16 cellular contexts compared by ENCODE assay signal in the genomic region with DNA sequence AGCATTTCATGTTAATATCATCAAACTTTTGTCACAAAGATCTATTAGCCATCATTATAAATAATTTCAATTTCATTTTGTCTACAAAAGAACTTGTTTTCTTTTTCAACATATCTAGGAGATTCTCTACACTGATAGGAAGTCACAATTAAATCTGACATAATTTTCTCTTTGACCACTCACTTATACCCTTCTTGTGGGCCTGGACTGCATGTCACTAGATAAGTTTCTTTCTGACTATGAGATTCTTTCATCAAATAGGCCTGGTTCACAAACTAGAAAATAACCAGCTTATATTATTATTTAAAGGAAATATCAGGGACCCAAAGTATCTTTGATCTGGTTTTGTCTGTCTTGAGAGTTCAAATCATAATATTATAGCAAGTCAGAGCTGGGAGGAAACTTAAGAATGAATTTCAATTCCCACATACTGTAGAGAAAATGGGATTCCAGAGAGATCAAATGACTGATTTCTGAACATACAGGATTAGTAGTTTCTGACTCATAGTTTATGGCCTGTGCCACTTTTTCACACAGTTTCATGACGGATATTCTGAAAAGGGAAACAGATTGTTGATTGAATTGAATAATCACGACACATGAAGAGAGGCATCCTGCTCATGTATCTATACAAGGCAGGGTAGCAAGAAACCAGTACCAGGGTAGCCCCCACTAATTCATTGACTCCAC.
DNase-seq lines count a peak whose midpoint lies in the region; ATAC-seq and TF ChIP-seq lines count a peak whose summit lies in the region.
"Had no signal": no experiment of that assay in that cellular context is flagged by ENCODE, and none has a peak within 500 bp of the region (broad histone marks: within the 10 kb centered on the region; RNA-seq: fewer than 3 reads in every experiment).

No MANE protein-coding gene starts in this region.

- H3K27me3 ChIP-seq in HCT116 (ENCODE audit: insufficient read depth, low read length) (no peaks in the 10 kb centered on the region), SJSA1 (replicated peaks) (no peaks in the 10 kb centered on the region), thyroid gland (no peaks in the 10 kb centered on the region), spleen (replicated peaks in 1 of 7) (no peaks in the 10 kb centered on the region)
- no peaks in the 10 kb centered on the region for H3K27me3 ChIP-seq in CD8-positive, alpha-beta memory T cell (ENCODE audit: insufficient read depth, low read length, poor library complexity, severe bottlenecking)

- H3K27ac ChIP-seq in HCT116 (ENCODE audit: low read depth, low read length) (no peak overlapping the region), SJSA1 (peak overlapping the region; percentile 43), thyroid gland (no peak overlapping the region), spleen (no peak overlapping the region)
- no peak overlapping the region for H3K27ac ChIP-seq in CD8-positive, alpha-beta memory T cell (ENCODE audit: low read depth, low read length)

- CTCF ChIA-PET in HCT116 (lab: Charles Lee) = no interaction called here
- CTCF ChIA-PET in CD8-positive, alpha-beta memory T cell (lab: Charles Lee) = no interaction called here

- ATAC-seq in HCT116 = no peak
- ATAC-seq in GM21381 (IDR thresholded peaks at IDR 0.05; ENCODE audit: unreplicated experiment) = no peak
- ATAC-seq: activated T-helper 17 cell treated with anti-CD3 and anti-CD28 coated beads, Interleukin-2, amount 50 U/mL, for 72 hours had no signal

- TF ChIP-seq POLR2A in HCT116 (IDR thresholded peaks at IDR 0.05; ENCODE audit: borderline replicate concordance, extremely low read depth, insufficient read depth, insufficient read length) = no peak
- TF ChIP-seq POLR2A in thyroid gland (IDR thresholded peaks at IDR 0.05) = no peak
- no peak for TF ChIP-seq POLR2A in spleen (IDR thresholded peaks at IDR 0.05)

- POLR2A ChIA-PET in HCT116 (lab: Charles Lee) = no interaction called here
- POLR2A ChIA-PET in CD8-positive, alpha-beta memory T cell (lab: Charles Lee) = no interaction called here

- H3K4me3 ChIP-seq in HCT116 (replicated peaks in 1 of 2; ENCODE audit: low read depth in 1 of 2, low read length in 2 of 2) (no peak overlapping the region), SJSA1 (no peak overlapping the region), fibroblast of mammary gland (ENCODE audit: control insufficient read depth, low read depth, low read length) (no peak overlapping the region), thyroid gland (replicated peaks in 1 of 3) (no peak overlapping the region), spleen (no peak overlapping the region)
- no peak overlapping the region for H3K4me3 ChIP-seq in CD8-positive, alpha-beta memory T cell (ENCODE audit: low read length)

- intact Hi-C loops in HCT116 (cut with micrococcal nuclease) (no loop called here), thyroid gland (cut with DNase I) (no loop called here), spleen (cut with DNase I; ENCODE audit: low total_unique reads) (no loop called here)

- RAD21 ChIA-PET in HCT116 (lab: Charles Lee; ENCODE audit: low non-redundant PET in 1 of 2, low total read pairs in 2 of 2, uncharacterized antibody in 2 of 2, unreplicated experiment in 2 of 2) = no interaction called here

- TF ChIP-seq CTCF in HCT116 (IDR thresholded peaks at IDR 0.05 in 2 of 3, conservative IDR thresholded peaks at IDR 0.05 in 1 of 3; ENCODE audit: borderline replicate concordance in 1 of 3, insufficient read depth in 1 of 3, low read depth in 2 of 3, low read length in 2 of 3) (no peak), fibroblast of mammary gland (conservative IDR thresholded peaks at IDR 0.05; ENCODE audit: control insufficient read depth, insufficient read depth, low read depth, low read length) (no peak), thyroid gland (IDR thresholded peaks at IDR 0.05) (no peak), spleen (IDR thresholded peaks at IDR 0.05 in 8 of 11, conservative IDR thresholded peaks at IDR 0.05 in 3 of 11) (no peak)

- no peak overlapping the region for H3K4me3 Mint-ChIP-seq in CD8-positive, alpha-beta memory T cell
- H3K4me3 Mint-ChIP-seq: activated T-helper 17 cell treated with anti-CD3 and anti-CD28 coated beads, Interleukin-2, amount 50 U/mL, for 72 hours; dendritic cell treated with granulocyte-macrophage colony-stimulating factor and Interleukin-4, amounts not matched to agents 40 ng/mL and 50 ng/mL, for 4 days had no signal

- no peaks in the 10 kb centered on the region for H3K36me3 ChIP-seq in HCT116 (ENCODE audit: control insufficient read depth in 1 of 2, insufficient read depth in 2 of 2, low read length in 2 of 2)
- H3K36me3 ChIP-seq in SJSA1 = no peaks in the 10 kb centered on the region
- no peaks in the 10 kb centered on the region for H3K36me3 ChIP-seq in thyroid gland
- no peaks in the 10 kb centered on the region for H3K36me3 ChIP-seq in CD8-positive, alpha-beta memory T cell (ENCODE audit: insufficient read depth, low read length)
- no peaks in the 10 kb centered on the region for H3K36me3 ChIP-seq in spleen

- no peaks in the 10 kb centered on the region for H3K4me1 Mint-ChIP-seq in CD8-positive, alpha-beta memory T cell
- H3K4me1 Mint-ChIP-seq: activated T-helper 17 cell treated with anti-CD3 and anti-CD28 coated beads, Interleukin-2, amount 50 U/mL, for 72 hours had no signal

- H3K4me2 ChIP-seq in HCT116 (ENCODE audit: low read length) = peak overlapping the region; percentile 44

- H3K4me1 ChIP-seq in HCT116 (ENCODE audit: control insufficient read depth in 1 of 2, insufficient read depth in 2 of 2, low read length in 2 of 2) = peaks cover 0 to 17% of the 10 kb centered on the region in 2 experiments; a peak in 2 of 4 replicates
- 0 out of 2 replicates have a peak, but pooled peaks cover 6% of the 10 kb centered on the region for H3K4me1 ChIP-seq in SJSA1 (replicated peaks)
- no peaks in the 10 kb centered on the region for H3K4me1 ChIP-seq in thyroid gland
- H3K4me1 ChIP-seq in CD8-positive, alpha-beta memory T cell (ENCODE audit: insufficient read depth, low read length) = no peaks in the 10 kb centered on the region
- no peaks in the 10 kb centered on the region for H3K4me1 ChIP-seq in spleen

- peak overlapping the region; percentile 47 for H2AFZ ChIP-seq in HCT116 (ENCODE audit: low read depth, low read length, poor library complexity, severe bottlenecking)

- BruUV-seq in HCT116 (replicated peaks; lab: Mats Ljungman, UMichigan) = no TSS peak

- DNase-seq in HCT116 (ENCODE audit: low read depth, low spot score) = no peak
- no peak for DNase-seq in SJSA1 (ENCODE audit: low read depth in 1 of 2, low spot score in 2 of 2)
- peak; percentile 84 for DNase-seq in fibroblast of mammary gland (ENCODE audit: low read depth)
- peak; percentile 20 for DNase-seq in smooth muscle cell of the brain vasculature (ENCODE audit: low read depth, low spot score)
- DNase-seq in thyroid gland = no peak
- no peak for DNase-seq in CD8-positive, alpha-beta memory T cell
- DNase-seq in spleen = no peak
- DNase-seq: activated CD4-positive, CD25-positive, alpha-beta regulatory T cell treated with anti-CD3 and anti-CD28 coated beads, Interleukin-2, amount 50 U/mL, for 72 hours; Calu3; KBM-7; NCI-H2227 treated with DMSO at 0.1 percent for 48 hours; SIG-M5; small intestine had no signal

- TF ChIP-seq RAD21 in HCT116 (IDR thresholded peaks at IDR 0.05; ENCODE audit: low read depth) = no peak

- no peaks in the 10 kb centered on the region for H3K79me2 ChIP-seq in HCT116 (ENCODE audit: insufficient read depth, low read length)

- no peaks in the 10 kb centered on the region for H3K9me3 ChIP-seq in HCT116 (ENCODE audit: control insufficient read depth in 1 of 2, insufficient read depth in 1 of 2, low read depth in 1 of 2, low read length in 2 of 2)
- no peaks in the 10 kb centered on the region for H3K9me3 ChIP-seq in SJSA1 (replicated peaks)
- no peaks in the 10 kb centered on the region for H3K9me3 ChIP-seq in thyroid gland
- H3K9me3 ChIP-seq in CD8-positive, alpha-beta memory T cell (ENCODE audit: low read length) = no peaks in the 10 kb centered on the region
- H3K9me3 ChIP-seq in spleen = no peaks in the 10 kb centered on the region

- H3K27ac Mint-ChIP-seq in CD8-positive, alpha-beta memory T cell = no peak overlapping the region
- H3K27ac Mint-ChIP-seq: activated T-helper 17 cell treated with anti-CD3 and anti-CD28 coated beads, Interleukin-2, amount 50 U/mL, for 72 hours; dendritic cell treated with granulocyte-macrophage colony-stimulating factor and Interleukin-4, amounts not matched to agents 40 ng/mL and 50 ng/mL, for 4 days had no signal

- no peak overlapping the region for H3K9ac ChIP-seq in HCT116 (ENCODE audit: low read length)

- H4K20me1 ChIP-seq in HCT116 (ENCODE audit: insufficient read depth) = no peaks in the 10 kb centered on the region

- H3K27me3 Mint-ChIP-seq in CD8-positive, alpha-beta memory T cell = no peaks in the 10 kb centered on the region
- H3K27me3 Mint-ChIP-seq: activated T-helper 17 cell treated with anti-CD3 and anti-CD28 coated beads, Interleukin-2, amount 50 U/mL, for 72 hours; dendritic cell treated with granulocyte-macrophage colony-stimulating factor and Interleukin-4, amounts not matched to agents 40 ng/mL and 50 ng/mL, for 4 days had no signal

- 74 to 84% methylated on average over 2 of the region's 2 CpGs for WGBS in thyroid gland, 2 donors
- WGBS in spleen, 5 donors = 55 to 76% (median 67%) methylated on average over 2 of the region's 2 CpGs

- H3K9me3 Mint-ChIP-seq in CD8-positive, alpha-beta memory T cell = peaks cover 0 to 7% (median 3%) of the 10 kb centered on the region in 5 donors

- H3K36me3 Mint-ChIP-seq in CD8-positive, alpha-beta memory T cell = no peaks in the 10 kb centered on the region

- no peaks in the 10 kb centered on the region for H3K9me2 ChIP-seq in HCT116 (ENCODE audit: insufficient read depth)

TF ChIP-seq in HCT116, 20 proteins besides CTCF, POLR2A, EP300 and RAD21:
- TF ChIP-seq FOSL1 (IDR thresholded peaks at IDR 0.05; ENCODE audit: low read depth) (peak; percentile 36), ELF1 (IDR thresholded peaks at IDR 0.05; ENCODE audit: borderline replicate concordance, low read depth) (no peak)

Comparison
In these comparisons a context has a peak if more than half of its experiments do, and no peak if none do; other contexts are left out.
1. DNase-seq: peak in fibroblast of mammary gland (single experiment) and smooth muscle cell of the brain vasculature (single experiment); none in HCT116 (single experiment), SJSA1 (0 of 2), thyroid gland (0 of 2), CD8-positive, alpha-beta memory T cell (0 of 5) and spleen (single experiment).